In genomic region chr20:56762829-56763228, GRCh38 we compare ENCODE assay signal across 21 cellular contexts.
"Had no signal": no experiment of that assay in that cellular context is flagged by ENCODE, and none has a peak within 500 bp of the region (broad histone marks: within the 10 kb centered on the region; RNA-seq: fewer than 3 reads in every experiment).

No MANE protein-coding gene starts in this region.

- H3K27me3 ChIP-seq: MG63 had no signal

- ATAC-seq: activated CD4-positive, alpha-beta T cell treated with anti-CD3 and anti-CD28 coated beads for 36 hours; activated CD8-positive, alpha-beta T cell treated with anti-CD3 and anti-CD28 coated beads, Interleukin-2, amount 10 ng/mL, durations not matched to agents 7 days and 5 days had no signal

- DNase-seq: activated CD4-positive, alpha-beta T cell treated with anti-CD3 and anti-CD28 coated beads for 36 hours; activated CD4-positive, alpha-beta T cell treated with anti-CD3 and anti-CD28 coated beads, Interleukin-2, amount 50 U/mL, for 4 hours; activated CD8-positive, alpha-beta memory T cell treated with anti-CD3 and anti-CD28 coated beads, Interleukin-2, amount 50 U/mL, for 48 hours; activated CD8-positive, alpha-beta T cell treated with anti-CD3 and anti-CD28 coated beads, Interleukin-2, amount 10 ng/mL, durations not matched to agents 7 days and 5 days; activated T-cell treated with anti-CD3 and anti-CD28 coated beads, Interleukin-2, amount 50 U/mL, for 1 hour; aorta; MG63; MV-4-11; NCI-H1092 treated with DMSO at 0.1 percent for 48 hours; NCI-H1417 treated with DMSO at 0.1 percent for 48 hours; NCI-H1694; NCI-H2029; NCI-H2107; NCI-H2171 treated with DMSO at 0.1 percent for 48 hours; NCI-H345; NCI-H510A; NCI-H526 treated with DMSO at 0.1 percent for 48 hours; NCI-H82; T-helper 1 cell; WERI-Rb-1 had no signal

- H3K36me3 ChIP-seq: MG63, WERI-Rb-1 had no signal

- H3K4me3 ChIP-seq: MG63, SK-N-MC had no signal

- H3K27ac ChIP-seq: SK-N-MC, WERI-Rb-1 had no signal
